Comparison of ENCODE assay signal across 1 cellular context in genomic region chr7:73830872-73831655, GRCh38.
TF ChIP-seq lines count a peak whose summit lies in the region.

A gene with protein sequence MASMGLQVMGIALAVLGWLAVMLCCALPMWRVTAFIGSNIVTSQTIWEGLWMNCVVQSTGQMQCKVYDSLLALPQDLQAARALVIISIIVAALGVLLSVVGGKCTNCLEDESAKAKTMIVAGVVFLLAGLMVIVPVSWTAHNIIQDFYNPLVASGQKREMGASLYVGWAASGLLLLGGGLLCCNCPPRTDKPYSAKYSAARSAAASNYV (plus strand): TSS chr7:73830996. CDS start chr7:73831202, 206 bp downstream.

TF ChIP-seq in HepG2, 621 proteins besides CTCF, POLR2A, EP300 and RAD21 (continued from another document and continues in another):
- TF ChIP-seq, protein P1, sequence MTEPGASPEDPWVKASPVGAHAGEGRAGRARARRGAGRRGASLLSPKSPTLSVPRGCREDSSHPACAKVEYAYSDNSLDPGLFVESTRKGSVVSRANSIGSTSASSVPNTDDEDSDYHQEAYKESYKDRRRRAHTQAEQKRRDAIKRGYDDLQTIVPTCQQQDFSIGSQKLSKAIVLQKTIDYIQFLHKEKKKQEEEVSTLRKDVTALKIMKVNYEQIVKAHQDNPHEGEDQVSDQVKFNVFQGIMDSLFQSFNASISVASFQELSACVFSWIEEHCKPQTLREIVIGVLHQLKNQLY (CRISPR knock-in tag; IDR thresholded peaks at IDR 0.05) = no peak
- TF ChIP-seq MTA1 (CRISPR knock-in tag; IDR thresholded peaks at IDR 0.05; ENCODE audit: borderline replicate concordance) (no peak), ZNF33B (CRISPR knock-in tag; IDR thresholded peaks at IDR 0.05) (no peak), RBM39 (IDR thresholded peaks at IDR 0.05; ENCODE audit: low read depth, low read length, poor library complexity, severe bottlenecking) (no peak), HMGXB4 (CRISPR knock-in tag; IDR thresholded peaks at IDR 0.05; ENCODE audit: borderline replicate concordance in 1 of 2, low read depth in 1 of 2) (0 out of 4 replicates have a peak, but pooled peaks of 1 of the 2 experiments have one; percentile 47), CEBPZ (IDR thresholded peaks at IDR 0.05; ENCODE audit: low read length) (no peak), U2AF1 (optimal IDR thresholded peaks at IDR 0.05; ENCODE audit: low read depth, low read length) (no peak), ZNF709 (CRISPR knock-in tag; IDR thresholded peaks at IDR 0.05) (peak; percentile 69; the same call in 1 of the 2 replicates), YY1 (IDR thresholded peaks at IDR 0.05; ENCODE audit: insufficient read depth, insufficient replicate concordance, low read depth, low read length) (peak; percentile 22), SNAI1 (CRISPR knock-in tag; IDR thresholded peaks at IDR 0.05; ENCODE audit: borderline replicate concordance) (0 out of 2 replicates have a peak, but pooled peaks have one; percentile 17), SALL1 (CRISPR knock-in tag; IDR thresholded peaks at IDR 0.05) (peak; percentile 65), ZNF598 (CRISPR knock-in tag; IDR thresholded peaks at IDR 0.05; ENCODE audit: borderline replicate concordance) (no peak), STAG1 (CRISPR knock-in tag; IDR thresholded peaks at IDR 0.05) (no peak), TEF (CRISPR knock-in tag; IDR thresholded peaks at IDR 0.05) (no peak), ZNF446 (CRISPR knock-in tag; IDR thresholded peaks at IDR 0.05) (peak; percentile 72; the same call in 1 of the 2 replicates), KLF13 (CRISPR knock-in tag; IDR thresholded peaks at IDR 0.05) (0 out of 2 replicates have a peak, but pooled peaks have one; percentile 28), ZNF432 (CRISPR knock-in tag; IDR thresholded peaks at IDR 0.05; ENCODE audit: borderline replicate concordance) (no peak), CENPX (CRISPR knock-in tag; IDR thresholded peaks at IDR 0.05) (no peak), HNF1B (CRISPR knock-in tag; IDR thresholded peaks at IDR 0.05) (no peak), ZNF713 (CRISPR knock-in tag; IDR thresholded peaks at IDR 0.05) (0 out of 2 replicates have a peak, but pooled peaks have one; percentile 37), SP1 (IDR thresholded peaks at IDR 0.05) (no peak), SP1 (CRISPR knock-in tag; IDR thresholded peaks at IDR 0.05) (0 out of 2 replicates have a peak, but pooled peaks have one; percentile 17), ZBTB4 (CRISPR knock-in tag; IDR thresholded peaks at IDR 0.05; ENCODE audit: borderline replicate concordance) (no peak; the same call in 1 of the 2 replicates), ZNF264 (CRISPR knock-in tag; IDR thresholded peaks at IDR 0.05) (no peak), KDM5A (IDR thresholded peaks at IDR 0.05; ENCODE audit: borderline replicate concordance, low read length) (no peak), MYNN (CRISPR knock-in tag; IDR thresholded peaks at IDR 0.05; ENCODE audit: low read depth) (no peak), ZNF841 (CRISPR knock-in tag; IDR thresholded peaks at IDR 0.05; ENCODE audit: borderline replicate concordance) (no peak), HDAC1 (CRISPR knock-in tag; IDR thresholded peaks at IDR 0.05) (peak; percentile 61), ZNF629 (CRISPR knock-in tag; conservative IDR thresholded peaks at IDR 0.05) (no peak)
- TF ChIP-seq, protein P2, sequence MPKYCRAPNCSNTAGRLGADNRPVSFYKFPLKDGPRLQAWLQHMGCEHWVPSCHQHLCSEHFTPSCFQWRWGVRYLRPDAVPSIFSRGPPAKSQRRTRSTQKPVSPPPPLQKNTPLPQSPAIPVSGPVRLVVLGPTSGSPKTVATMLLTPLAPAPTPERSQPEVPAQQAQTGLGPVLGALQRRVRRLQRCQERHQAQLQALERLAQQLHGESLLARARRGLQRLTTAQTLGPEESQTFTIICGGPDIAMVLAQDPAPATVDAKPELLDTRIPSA (CRISPR knock-in tag; IDR thresholded peaks at IDR 0.05; ENCODE audit: borderline replicate concordance) = no peak
- TF ChIP-seq, protein P3, sequence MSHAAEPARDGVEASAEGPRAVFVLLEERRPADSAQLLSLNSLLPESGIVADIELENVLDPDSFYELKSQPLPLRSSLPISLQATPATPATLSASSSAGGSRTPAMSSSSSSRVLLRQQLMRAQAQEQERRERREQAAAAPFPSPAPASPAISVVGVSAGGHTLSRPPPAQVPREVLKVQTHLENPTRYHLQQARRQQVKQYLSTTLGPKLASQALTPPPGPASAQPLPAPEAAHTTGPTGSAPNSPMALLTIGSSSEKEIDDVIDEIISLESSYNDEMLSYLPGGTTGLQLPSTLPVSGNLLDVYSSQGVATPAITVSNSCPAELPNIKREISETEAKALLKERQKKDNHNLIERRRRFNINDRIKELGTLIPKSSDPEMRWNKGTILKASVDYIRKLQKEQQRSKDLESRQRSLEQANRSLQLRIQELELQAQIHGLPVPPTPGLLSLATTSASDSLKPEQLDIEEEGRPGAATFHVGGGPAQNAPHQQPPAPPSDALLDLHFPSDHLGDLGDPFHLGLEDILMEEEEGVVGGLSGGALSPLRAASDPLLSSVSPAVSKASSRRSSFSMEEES (CRISPR knock-in tag; IDR thresholded peaks at IDR 0.05) = no peak; the same call in 1 of the 2 replicates
- TF ChIP-seq, protein P4, sequence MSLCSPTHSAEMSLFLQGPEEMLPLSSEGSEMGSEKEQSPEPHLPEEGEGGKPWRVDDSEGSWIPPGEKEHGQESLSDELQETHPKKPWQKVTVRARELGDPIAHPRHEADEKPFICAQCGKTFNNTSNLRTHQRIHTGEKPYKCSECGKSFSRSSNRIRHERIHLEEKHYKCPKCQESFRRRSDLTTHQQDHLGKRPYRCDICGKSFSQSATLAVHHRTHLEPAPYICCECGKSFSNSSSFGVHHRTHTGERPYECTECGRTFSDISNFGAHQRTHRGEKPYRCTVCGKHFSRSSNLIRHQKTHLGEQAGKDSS (CRISPR knock-in tag; IDR thresholded peaks at IDR 0.05; ENCODE audit: borderline replicate concordance, low read depth) = no peak
- TF ChIP-seq, protein P5, sequence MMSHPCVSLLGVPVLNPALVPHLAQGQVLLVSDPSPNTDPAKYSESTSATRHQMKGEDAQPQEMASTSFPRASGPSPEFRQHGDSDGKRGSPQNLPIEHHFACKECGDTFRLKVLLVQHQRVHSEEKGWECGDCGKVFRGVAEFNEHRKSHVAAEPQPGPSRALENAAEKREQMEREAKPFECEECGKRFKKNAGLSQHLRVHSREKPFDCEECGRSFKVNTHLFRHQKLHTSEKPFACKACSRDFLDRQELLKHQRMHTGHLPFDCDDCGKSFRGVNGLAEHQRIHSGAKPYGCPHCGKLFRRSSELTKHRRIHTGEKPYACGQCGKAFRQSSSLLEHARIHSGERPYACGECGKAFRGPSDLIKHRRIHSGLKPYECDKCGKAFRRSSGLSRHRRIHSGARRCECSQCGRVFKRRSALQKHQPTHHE (CRISPR knock-in tag; IDR thresholded peaks at IDR 0.05; ENCODE audit: borderline replicate concordance) = no peak
- TF ChIP-seq, protein P6, sequence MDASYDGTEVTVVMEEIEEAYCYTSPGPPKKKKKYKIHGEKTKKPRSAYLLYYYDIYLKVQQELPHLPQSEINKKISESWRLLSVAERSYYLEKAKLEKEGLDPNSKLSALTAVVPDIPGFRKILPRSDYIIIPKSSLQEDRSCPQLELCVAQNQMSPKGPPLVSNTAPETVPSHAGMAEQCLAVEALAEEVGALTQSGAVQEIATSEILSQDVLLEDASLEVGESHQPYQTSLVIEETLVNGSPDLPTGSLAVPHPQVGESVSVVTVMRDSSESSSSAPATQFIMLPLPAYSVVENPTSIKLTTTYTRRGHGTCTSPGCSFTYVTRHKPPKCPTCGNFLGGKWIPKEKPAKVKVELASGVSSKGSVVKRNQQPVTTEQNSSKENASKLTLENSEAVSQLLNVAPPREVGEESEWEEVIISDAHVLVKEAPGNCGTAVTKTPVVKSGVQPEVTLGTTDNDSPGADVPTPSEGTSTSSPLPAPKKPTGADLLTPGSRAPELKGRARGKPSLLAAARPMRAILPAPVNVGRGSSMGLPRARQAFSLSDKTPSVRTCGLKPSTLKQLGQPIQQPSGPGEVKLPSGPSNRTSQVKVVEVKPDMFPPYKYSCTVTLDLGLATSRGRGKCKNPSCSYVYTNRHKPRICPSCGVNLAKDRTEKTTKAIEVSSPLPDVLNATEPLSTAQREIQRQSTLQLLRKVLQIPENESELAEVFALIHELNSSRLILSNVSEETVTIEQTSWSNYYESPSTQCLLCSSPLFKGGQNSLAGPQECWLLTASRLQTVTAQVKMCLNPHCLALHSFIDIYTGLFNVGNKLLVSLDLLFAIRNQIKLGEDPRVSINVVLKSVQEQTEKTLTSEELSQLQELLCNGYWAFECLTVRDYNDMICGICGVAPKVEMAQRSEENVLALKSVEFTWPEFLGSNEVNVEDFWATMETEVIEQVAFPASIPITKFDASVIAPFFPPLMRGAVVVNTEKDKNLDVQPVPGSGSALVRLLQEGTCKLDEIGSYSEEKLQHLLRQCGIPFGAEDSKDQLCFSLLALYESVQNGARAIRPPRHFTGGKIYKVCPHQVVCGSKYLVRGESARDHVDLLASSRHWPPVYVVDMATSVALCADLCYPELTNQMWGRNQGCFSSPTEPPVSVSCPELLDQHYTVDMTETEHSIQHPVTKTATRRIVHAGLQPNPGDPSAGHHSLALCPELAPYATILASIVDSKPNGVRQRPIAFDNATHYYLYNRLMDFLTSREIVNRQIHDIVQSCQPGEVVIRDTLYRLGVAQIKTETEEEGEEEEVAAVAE (CRISPR knock-in tag; IDR thresholded peaks at IDR 0.05; ENCODE audit: borderline replicate concordance) = 0 out of 2 replicates have a peak, but pooled peaks have one; percentile 49
